In the genomic region with DNA sequence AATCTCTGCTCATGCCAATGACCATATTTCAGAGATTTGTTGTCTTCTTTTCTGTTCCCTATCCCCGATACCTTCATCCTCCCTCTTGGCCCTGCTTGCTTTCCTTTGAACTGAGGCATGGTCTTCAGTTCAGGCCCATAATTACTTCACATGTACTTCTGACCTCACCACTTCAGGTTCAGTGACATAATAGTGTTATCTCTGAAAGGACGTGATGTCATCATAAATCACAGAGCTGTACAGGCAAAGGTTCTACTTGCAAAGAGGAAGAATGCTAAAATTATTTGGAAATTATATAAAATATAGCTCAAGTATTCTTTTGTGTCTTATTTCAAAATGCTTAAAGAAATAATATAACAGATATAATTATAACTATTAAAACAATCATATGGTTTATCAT, we compare ENCODE assay signal across 39 cellular contexts.
"Had no signal": no experiment of that assay in that cellular context is flagged by ENCODE, and none has a peak within 500 bp of the region (broad histone marks: within the 10 kb centered on the region; RNA-seq: fewer than 3 reads in every experiment).

No MANE protein-coding gene starts in this region.

- H3K4me1 Mint-ChIP-seq: activated CD4-positive, alpha-beta memory T cell treated with anti-CD3 and anti-CD28 coated beads, Interleukin-2, amount 10 ng/mL, durations not matched to agents 7 days and 5 days; activated CD4-positive, alpha-beta T cell treated with anti-CD3 and anti-CD28 coated beads for 36 hours; activated CD4-positive, alpha-beta T cell treated with anti-CD3 and anti-CD28 coated beads, Interleukin-2, amount 10 ng/mL, durations not matched to agents 7 days and 5 days; activated CD8-positive, alpha-beta memory T cell treated with anti-CD3 and anti-CD28 coated beads, Interleukin-2, amount 10 ng/mL, durations not matched to agents 7 days and 5 days; activated naive CD8-positive, alpha-beta T cell treated with anti-CD3 and anti-CD28 coated beads for 36 hours; activated T-helper 17 cell treated with anti-CD3 and anti-CD28 coated beads, Interleukin-2, amount 50 U/mL, for 72 hours had no signal

- H3K9me3 ChIP-seq: adrenal gland, body of pancreas had no signal

- FAIRE-seq: astrocyte had no signal

- H3K4me3 Mint-ChIP-seq: activated CD4-positive, alpha-beta memory T cell treated with anti-CD3 and anti-CD28 coated beads, Interleukin-2, amount 10 ng/mL, durations not matched to agents 7 days and 5 days; activated CD4-positive, alpha-beta T cell treated with anti-CD3 and anti-CD28 coated beads for 36 hours; activated CD4-positive, alpha-beta T cell treated with anti-CD3 and anti-CD28 coated beads, Interleukin-2, amount 10 ng/mL, durations not matched to agents 7 days and 5 days; activated CD8-positive, alpha-beta memory T cell treated with anti-CD3 and anti-CD28 coated beads, Interleukin-2, amount 10 ng/mL, durations not matched to agents 7 days and 5 days; activated CD8-positive, alpha-beta T cell treated with anti-CD3 and anti-CD28 coated beads, Interleukin-2, amount 10 ng/mL, durations not matched to agents 7 days and 5 days; activated naive CD4-positive, alpha-beta T cell treated with anti-CD3 and anti-CD28 coated beads for 36 hours; activated naive CD8-positive, alpha-beta T cell treated with anti-CD3 and anti-CD28 coated beads for 36 hours; activated T-cell treated with anti-CD3 and anti-CD28 coated beads, Interleukin-2, amount 50 U/mL, for 4 hours; activated T-cell treated with anti-CD3 and anti-CD28 coated beads, Interleukin-2, amount 50 U/mL, for 72 hours; activated T-helper 1 cell treated with anti-CD3 and anti-CD28 coated beads, Interleukin-12 subunit alpha, Interleukin-12 subunit beta, Interleukin-2, Interleukin-4 antibody, amounts not matched to agents 30 ng/mL and 10 ng/mL and 1 ng/mL, durations not matched to agents 14 hours and 24 hours and 36 hours; activated T-helper 17 cell treated with anti-CD3 and anti-CD28 coated beads, Interleukin-2, amount 50 U/mL, for 72 hours; T-helper 1 cell treated with Interleukin-12 subunit alpha and Interleukin-12 subunit beta and Interleukin-4 antibody, amounts not matched to agents 30 μg/mL and 1 μg/mL, for 36 hours; T-helper 2 cell treated with Interferon-gamma antibody and Interleukin-4, amounts not matched to agents 5 μg/mL and 100 μg/mL, for 36 hours; WTC11 had no signal

- H3K27ac Mint-ChIP-seq: activated CD4-positive, alpha-beta memory T cell treated with anti-CD3 and anti-CD28 coated beads, Interleukin-2, amount 10 ng/mL, durations not matched to agents 7 days and 5 days; activated CD4-positive, alpha-beta T cell treated with anti-CD3 and anti-CD28 coated beads for 36 hours; activated CD4-positive, alpha-beta T cell treated with anti-CD3 and anti-CD28 coated beads, Interleukin-2, amount 10 ng/mL, durations not matched to agents 7 days and 5 days; activated CD8-positive, alpha-beta memory T cell treated with anti-CD3 and anti-CD28 coated beads, Interleukin-2, amount 10 ng/mL, durations not matched to agents 7 days and 5 days; activated CD8-positive, alpha-beta T cell treated with anti-CD3 and anti-CD28 coated beads, Interleukin-2, amount 10 ng/mL, durations not matched to agents 7 days and 5 days; activated naive CD4-positive, alpha-beta T cell treated with anti-CD3 and anti-CD28 coated beads for 36 hours; activated naive CD4-positive, alpha-beta T cell treated with anti-CD3 and anti-CD28 coated beads, Interleukin-2, amount 50 U/mL, for 72 hours; activated naive CD8-positive, alpha-beta T cell treated with anti-CD3 and anti-CD28 coated beads for 36 hours; activated T-cell treated with anti-CD3 and anti-CD28 coated beads, Interleukin-2, amount 50 U/mL, for 72 hours; activated T-helper 1 cell treated with anti-CD3 and anti-CD28 coated beads, Interleukin-12 subunit alpha, Interleukin-12 subunit beta, Interleukin-2, Interleukin-4 antibody, amounts not matched to agents 30 ng/mL and 10 ng/mL and 1 ng/mL, durations not matched to agents 14 hours and 24 hours and 36 hours; activated T-helper 17 cell treated with anti-CD3 and anti-CD28 coated beads, Interleukin-2, amount 50 U/mL, for 72 hours; T-helper 1 cell treated with Interleukin-12 subunit alpha and Interleukin-12 subunit beta and Interleukin-4 antibody, amounts not matched to agents 30 μg/mL and 1 μg/mL, for 36 hours; T-helper 2 cell treated with Interferon-gamma antibody and Interleukin-4, amounts not matched to agents 5 μg/mL and 100 μg/mL, for 36 hours; WTC11 had no signal

- H3K27me3 Mint-ChIP-seq: activated CD4-positive, alpha-beta memory T cell treated with anti-CD3 and anti-CD28 coated beads, Interleukin-2, amount 10 ng/mL, durations not matched to agents 7 days and 5 days; activated CD4-positive, alpha-beta T cell treated with anti-CD3 and anti-CD28 coated beads for 36 hours; activated CD4-positive, alpha-beta T cell treated with anti-CD3 and anti-CD28 coated beads, Interleukin-2, amount 10 ng/mL, durations not matched to agents 7 days and 5 days; activated CD8-positive, alpha-beta memory T cell treated with anti-CD3 and anti-CD28 coated beads, Interleukin-2, amount 10 ng/mL, durations not matched to agents 7 days and 5 days; activated naive CD8-positive, alpha-beta T cell treated with anti-CD3 and anti-CD28 coated beads for 36 hours; activated T-helper 17 cell treated with anti-CD3 and anti-CD28 coated beads, Interleukin-2, amount 50 U/mL, for 72 hours had no signal

- H3K36me3 ChIP-seq: adrenal gland, brain microvascular endothelial cell, breast epithelium, WERI-Rb-1 had no signal

- H3K4me3 ChIP-seq: adrenal gland, body of pancreas, breast epithelium had no signal

- H3K27me3 ChIP-seq: adrenal gland, body of pancreas, brain microvascular endothelial cell, breast epithelium had no signal

- DNase-seq: activated CD4-positive, alpha-beta memory T cell treated with anti-CD3 and anti-CD28 coated beads, Interleukin-2, amount 10 ng/mL, durations not matched to agents 7 days and 5 days; activated CD4-positive, alpha-beta T cell treated with anti-CD3 and anti-CD28 coated beads for 1 hour; activated CD4-positive, alpha-beta T cell treated with anti-CD3 and anti-CD28 coated beads for 36 hours; activated CD4-positive, alpha-beta T cell treated with anti-CD3 and anti-CD28 coated beads for 48 hours; activated CD4-positive, alpha-beta T cell treated with anti-CD3 and anti-CD28 coated beads, Interleukin-2, amount 10 ng/mL, durations not matched to agents 7 days and 5 days; activated CD4-positive, alpha-beta T cell treated with anti-CD3 and anti-CD28 coated beads, Interleukin-2, amount 50 U/mL, for 48 hours; activated CD4-positive, CD25-positive, alpha-beta regulatory T cell; activated CD8-positive, alpha-beta memory T cell treated with anti-CD3 and anti-CD28 coated beads for 24 hours; activated CD8-positive, alpha-beta memory T cell treated with anti-CD3 and anti-CD28 coated beads, Interleukin-2, amount 10 ng/mL, durations not matched to agents 7 days and 5 days; activated CD8-positive, alpha-beta T cell treated with anti-CD3 and anti-CD28 coated beads, Interleukin-2, amount 10 ng/mL, durations not matched to agents 7 days and 5 days; activated effector memory CD4-positive, alpha-beta T cell treated with anti-CD3 and anti-CD28 coated beads, Interleukin-2, amount 50 U/mL, for 16 hours; activated gamma-delta T cell treated with Interleukin-2 at 50 U/mL for 16 hours; activated naive CD4-positive, alpha-beta T cell; activated naive CD4-positive, alpha-beta T cell treated with anti-CD3 and anti-CD28 coated beads for 36 hours; activated naive CD4-positive, alpha-beta T cell treated with anti-CD3 and anti-CD28 coated beads, Interleukin-2, amount 50 U/mL, for 16 hours; activated naive CD8-positive, alpha-beta T cell treated with anti-CD3 and anti-CD28 coated beads for 36 hours; activated T-cell treated with anti-CD3 and anti-CD28 coated beads for 4 hours; activated T-cell treated with anti-CD3 and anti-CD28 coated beads, Interleukin-2, amount 50 U/mL, for 1 hour; activated T-cell treated with anti-CD3 and anti-CD28 coated beads, Interleukin-2, amount 50 U/mL, for 4 hours; activated T-cell treated with anti-CD3 and anti-CD28 coated beads, Interleukin-2, amount 50 U/mL, for 72 hours; adrenal gland; amniotic stem cell; aorta; body of pancreas; brain microvascular endothelial cell; central memory CD4-positive, alpha-beta T cell; T-helper 1 cell; T-helper 2 cell; T-helper 9 cell; WERI-Rb-1 had no signal

- H3K9me3 Mint-ChIP-seq: activated CD4-positive, alpha-beta T cell treated with anti-CD3 and anti-CD28 coated beads, Interleukin-2, amount 10 ng/mL, durations not matched to agents 7 days and 5 days; activated T-helper 1 cell treated with anti-CD3 and anti-CD28 coated beads, Interleukin-12 subunit alpha, Interleukin-12 subunit beta, Interleukin-2, Interleukin-4 antibody, amounts not matched to agents 30 ng/mL and 10 ng/mL and 1 ng/mL, durations not matched to agents 14 hours and 24 hours and 36 hours had no signal

- H3K4me1 ChIP-seq: adrenal gland, body of pancreas, breast epithelium had no signal

- ATAC-seq: activated CD4-positive, alpha-beta T cell treated with anti-CD3 and anti-CD28 coated beads for 36 hours; activated CD4-positive, CD25-positive, alpha-beta regulatory T cell treated with anti-CD3 and anti-CD28 coated beads, Interleukin-2, amount 50 U/mL, for 24 hours; activated CD8-positive, alpha-beta memory T cell treated with anti-CD3 and anti-CD28 coated beads, Interleukin-2, amount 10 ng/mL, durations not matched to agents 7 days and 5 days; activated CD8-positive, alpha-beta T cell treated with anti-CD3 and anti-CD28 coated beads, Interleukin-2, amount 10 ng/mL, durations not matched to agents 7 days and 5 days; activated naive CD4-positive, alpha-beta T cell treated with anti-CD3 and anti-CD28 coated beads, Interleukin-2, amount 50 U/mL, for 72 hours; activated T-cell treated with anti-CD3 and anti-CD28 coated beads, Interleukin-2, amount 50 U/mL, for 4 hours; activated T-cell treated with anti-CD3 and anti-CD28 coated beads, Interleukin-2, amount 50 U/mL, for 72 hours; activated T-helper 17 cell treated with anti-CD3 and anti-CD28 coated beads, Interleukin-2, amount 50 U/mL, for 72 hours; body of pancreas; WTC11 had no signal

- H3K27ac ChIP-seq: adrenal gland, body of pancreas, brain microvascular endothelial cell, breast epithelium, WERI-Rb-1 had no signal

- H3K36me3 Mint-ChIP-seq: activated CD8-positive, alpha-beta memory T cell treated with anti-CD3 and anti-CD28 coated beads, Interleukin-2, amount 10 ng/mL, durations not matched to agents 7 days and 5 days; activated naive CD8-positive, alpha-beta T cell treated with anti-CD3 and anti-CD28 coated beads for 36 hours had no signal
